15 cellular contexts compared by ENCODE assay signal in genomic region chr19:16115309-16116039, GRCh38. TPM values are rescaled to one million over a fixed set of nuclear protein-coding genes. Genes with fewer than 3 reads are reported as not detected.
DNase-seq lines count a peak whose midpoint lies in the region; ATAC-seq and TF ChIP-seq lines count a peak whose summit lies in the region.
"Had no signal": no experiment of that assay in that cellular context is flagged by ENCODE, and none has a peak within 500 bp of the region (broad histone marks: within the 10 kb centered on the region; RNA-seq: fewer than 3 reads in every experiment).

No MANE protein-coding gene starts in this region.

- TF ChIP-seq POLR2A in body of pancreas (IDR thresholded peaks at IDR 0.05), result no peak

- H3K27me3 ChIP-seq in body of pancreas, result no peaks in the 10 kb centered on the region

- H3K9me3 Mint-ChIP-seq in activated T-cell treated with anti-CD3 and anti-CD28 coated beads, Interleukin-2, amount 50 U/mL, for 4 hours, result no peaks in the 10 kb centered on the region
- H3K9me3 Mint-ChIP-seq in activated CD8-positive, alpha-beta T cell treated with anti-CD3 and anti-CD28 coated beads for 36 hours, result no peaks in the 10 kb centered on the region
- H3K9me3 Mint-ChIP-seq in immature natural killer cell, result no peaks in the 10 kb centered on the region
- no peaks in the 10 kb centered on the region for H3K9me3 Mint-ChIP-seq in stimulated activated memory B cell treated with anti-CD40 and anti-IgM and Interleukin-4, amounts not matched to agents 10 μg/mL and 1 μg/mL and 100 μg/mL, for 72 hours
- H3K9me3 Mint-ChIP-seq in nephron progenitor cell, result no peaks in the 10 kb centered on the region

- no peak for TF ChIP-seq CTCF in activated CD8-positive, alpha-beta T cell treated with anti-CD3 and anti-CD28 coated beads for 36 hours (IDR thresholded peaks at IDR 0.05)
- no peak for TF ChIP-seq CTCF in body of pancreas (IDR thresholded peaks at IDR 0.05)
- TF ChIP-seq CTCF in nephron progenitor cell (IDR thresholded peaks at IDR 0.05), result no peak

- H3K4me1 Mint-ChIP-seq in activated T-cell treated with anti-CD3 and anti-CD28 coated beads, Interleukin-2, amount 50 U/mL, for 4 hours (ENCODE audit: low read depth), result peaks cover 68% of the 10 kb centered on the region
- peaks cover 68% of the 10 kb centered on the region for H3K4me1 Mint-ChIP-seq in activated CD8-positive, alpha-beta T cell treated with anti-CD3 and anti-CD28 coated beads for 36 hours (ENCODE audit: low read depth)
- peaks cover 73 to 87% of the 10 kb centered on the region in 2 donors for H3K4me1 Mint-ChIP-seq in immature natural killer cell
- H3K4me1 Mint-ChIP-seq in stimulated activated memory B cell treated with anti-CD40 and anti-IgM and Interleukin-4, amounts not matched to agents 10 μg/mL and 1 μg/mL and 100 μg/mL, for 72 hours, result peaks cover 78% of the 10 kb centered on the region
- H3K4me1 Mint-ChIP-seq in nephron progenitor cell, result peaks cover 25% of the 10 kb centered on the region

- intact Hi-C loops in activated CD8-positive, alpha-beta T cell treated with anti-CD3 and anti-CD28 coated beads for 36 hours (cut with micrococcal nuclease), result no loop called here
- intact Hi-C loops in body of pancreas (cut with DNase I), result no loop called here

- DNase-seq in activated T-cell treated with anti-CD3 and anti-CD28 coated beads, Interleukin-2, amount 50 U/mL, for 4 hours, result no peak
- DNase-seq in activated T-cell treated with anti-CD3 and anti-CD28 coated beads for 4 hours (no peak), immature natural killer cell (no peak), body of pancreas (no peak), nephron progenitor cell (no peak), HEK293T (ENCODE audit: extremely low spot score) (no peak)
- no peak for DNase-seq in activated CD8-positive, alpha-beta T cell treated with anti-CD3 and anti-CD28 coated beads for 36 hours
- DNase-seq: foreskin fibroblast; NCI-H1105; NK-92 treated with Interleukin-12 subunit alpha and Interleukin-12 subunit beta, amount 100 ng/mL, for 24 hours; SW 1271 had no signal

- CTCF ChIA-PET in activated CD8-positive, alpha-beta T cell treated with anti-CD3 and anti-CD28 coated beads for 36 hours (lab: Charles Lee), result interaction anchor here (0.7 to 1.7 kb wide), 2 partner anchors 38 to 74 kb away, joined by 3 to 4 read pairs; no protein-coding TSS in a partner anchor
- CTCF ChIA-PET in HEK293T (lab: Yijun Ruan, JAX), result no interaction called here

- WGBS in body of pancreas, 2 donors, result 66 to 89% methylated on average over 9 of the region's 9 CpGs

- H3K36me3 ChIP-seq in body of pancreas (replicated peaks in 1 of 2; ENCODE audit: insufficient read depth in 1 of 2, low read depth in 2 of 2), result peaks cover 0 to 13% of the 10 kb centered on the region in 2 donors

- no peaks in the 10 kb centered on the region for H3K9me3 ChIP-seq in body of pancreas
- H3K9me3 ChIP-seq: psoas muscle had no signal

- H3K4me3 ChIP-seq in body of pancreas, result no peak overlapping the region
- H3K4me3 ChIP-seq: psoas muscle had no signal

- peak overlapping the region; percentile 31 for H3K4me3 Mint-ChIP-seq in activated T-cell treated with anti-CD3 and anti-CD28 coated beads, Interleukin-2, amount 50 U/mL, for 4 hours
- H3K4me3 Mint-ChIP-seq in activated CD8-positive, alpha-beta T cell treated with anti-CD3 and anti-CD28 coated beads for 36 hours, result no peak overlapping the region
- H3K4me3 Mint-ChIP-seq in immature natural killer cell (peak overlapping the region in 2 of 5 donors; percentile 19 to 38), nephron progenitor cell (no peak overlapping the region)
- H3K4me3 Mint-ChIP-seq in stimulated activated memory B cell treated with anti-CD40 and anti-IgM and Interleukin-4, amounts not matched to agents 10 μg/mL and 1 μg/mL and 100 μg/mL, for 72 hours, result peak overlapping the region; percentile 61

- peaks cover 18% of the 10 kb centered on the region for H3K36me3 Mint-ChIP-seq in activated T-cell treated with anti-CD3 and anti-CD28 coated beads, Interleukin-2, amount 50 U/mL, for 4 hours (ENCODE audit: insufficient read depth)
- H3K36me3 Mint-ChIP-seq in activated CD8-positive, alpha-beta T cell treated with anti-CD3 and anti-CD28 coated beads for 36 hours (ENCODE audit: low read depth), result peaks cover 54% of the 10 kb centered on the region
- H3K36me3 Mint-ChIP-seq in immature natural killer cell (peaks cover 3 to 14% (median 7%) of the 10 kb centered on the region in 3 donors), nephron progenitor cell (ENCODE audit: low read depth) (peaks cover 21% of the 10 kb centered on the region)
- peaks cover 58% of the 10 kb centered on the region for H3K36me3 Mint-ChIP-seq in stimulated activated memory B cell treated with anti-CD40 and anti-IgM and Interleukin-4, amounts not matched to agents 10 μg/mL and 1 μg/mL and 100 μg/mL, for 72 hours

- no peak overlapping the region for H3K27ac ChIP-seq in body of pancreas
- H3K27ac ChIP-seq: psoas muscle had no signal

- POLR2A ChIA-PET in activated CD8-positive, alpha-beta T cell treated with anti-CD3 and anti-CD28 coated beads for 36 hours (lab: Charles Lee), result interaction anchor here (0.7 to 1.2 kb wide), 3 partner anchors 15 to 70 kb away, joined by 3 to 4 read pairs (median 3); no protein-coding TSS in a partner anchor
- POLR2A ChIA-PET in HEK293T (lab: Yijun Ruan, JAX), result no interaction called here

- no peak for ATAC-seq in activated T-cell treated with anti-CD3 and anti-CD28 coated beads, Interleukin-2, amount 50 U/mL, for 4 hours
- ATAC-seq in activated CD8-positive, alpha-beta T cell treated with anti-CD3 and anti-CD28 coated beads for 36 hours, result no peak
- ATAC-seq in stimulated activated memory B cell treated with anti-CD40 and anti-IgM and Interleukin-4, amounts not matched to agents 10 μg/mL and 1 μg/mL and 100 μg/mL, for 72 hours, result no peak
- ATAC-seq in body of pancreas, result no peak
- ATAC-seq: left lobe of liver, psoas muscle had no signal

- peak overlapping the region; percentile 50 for H3K27ac Mint-ChIP-seq in activated CD8-positive, alpha-beta T cell treated with anti-CD3 and anti-CD28 coated beads for 36 hours
- H3K27ac Mint-ChIP-seq in immature natural killer cell, result peak overlapping the region in 4 of 6 donors; percentile 55 to 85 (median 68)
- peak overlapping the region; percentile 100 for H3K27ac Mint-ChIP-seq in stimulated activated memory B cell treated with anti-CD40 and anti-IgM and Interleukin-4, amounts not matched to agents 10 μg/mL and 1 μg/mL and 100 μg/mL, for 72 hours
- H3K27ac Mint-ChIP-seq in nephron progenitor cell, result no peak overlapping the region

- H3K4me1 ChIP-seq in body of pancreas, result peaks cover 36% of the 10 kb centered on the region

- no peaks in the 10 kb centered on the region for H3K27me3 Mint-ChIP-seq in activated T-cell treated with anti-CD3 and anti-CD28 coated beads, Interleukin-2, amount 50 U/mL, for 4 hours (ENCODE audit: low read depth)
- no peaks in the 10 kb centered on the region for H3K27me3 Mint-ChIP-seq in activated CD8-positive, alpha-beta T cell treated with anti-CD3 and anti-CD28 coated beads for 36 hours
- H3K27me3 Mint-ChIP-seq in immature natural killer cell (ENCODE audit: low read depth in 3 of 3), result peaks cover 6 to 10% (median 8%) of the 10 kb centered on the region in 3 donors
- no peaks in the 10 kb centered on the region for H3K27me3 Mint-ChIP-seq in stimulated activated memory B cell treated with anti-CD40 and anti-IgM and Interleukin-4, amounts not matched to agents 10 μg/mL and 1 μg/mL and 100 μg/mL, for 72 hours
- H3K27me3 Mint-ChIP-seq in nephron progenitor cell (ENCODE audit: low read depth, poor library complexity), result no peaks in the 10 kb centered on the region

TF ChIP-seq in HEK293T, 16 proteins besides CTCF, POLR2A, EP300 and RAD21:
- TF ChIP-seq HDGF (IDR thresholded peaks at IDR 0.05; ENCODE audit: borderline replicate concordance) (no peak), PKNOX1 (IDR thresholded peaks at IDR 0.05) (no peak), CTBP1 (IDR thresholded peaks at IDR 0.05; ENCODE audit: borderline replicate concordance) (no peak), LEF1 (IDR thresholded peaks at IDR 0.05; ENCODE audit: borderline replicate concordance) (no peak), SUZ12 (IDR thresholded peaks at IDR 0.05) (no peak), BHLHE40 (IDR thresholded peaks at IDR 0.05; ENCODE audit: borderline replicate concordance) (no peak), FOXM1 (IDR thresholded peaks at IDR 0.05; ENCODE audit: borderline replicate concordance) (no peak), L3MBTL2 (conservative IDR thresholded peaks at IDR 0.05) (no peak), ARNT (IDR thresholded peaks at IDR 0.05) (no peak)

RNA-seq across cellular contexts. Expression of gene RAB8A, which starts 3.8 kb away (rescaled TPM):
- 100 to 1,000 TPM; 140 to 167 (median 153) TPM for total RNA-seq in activated T-cell treated with anti-CD3 and anti-CD28 coated beads, Interleukin-2, amount 50 U/mL, for 4 hours
- total RNA-seq in activated CD8-positive, alpha-beta T cell treated with anti-CD3 and anti-CD28 coated beads for 36 hours, result 100 to 1,000 TPM; 123 to 128 TPM
- 100 to 1,000 TPM; 110 to 184 (median 126) TPM for polyA plus RNA-seq in immature natural killer cell
- 10 to 100 TPM; 15.5 to 32.2 TPM for total RNA-seq in body of pancreas

RNA-seq across cellular contexts. Expression of gene HSH2D, which starts 28.0 kb away (rescaled TPM):
- total RNA-seq in activated T-cell treated with anti-CD3 and anti-CD28 coated beads, Interleukin-2, amount 50 U/mL, for 4 hours, result 1 to 10 TPM; 5.7 to 9.2 (median 7.0) TPM
- 10 to 100 TPM; 23.5 to 25.5 TPM for total RNA-seq in activated CD8-positive, alpha-beta T cell treated with anti-CD3 and anti-CD28 coated beads for 36 hours
- 100 to 1,000 TPM in 1 of 3 donors, 10 to 100 TPM in 2; 70.4 to 127 (median 97.4) TPM for polyA plus RNA-seq in immature natural killer cell
- 1 to 10 TPM; 3.6 to 9.6 TPM for total RNA-seq in body of pancreas
- polyA plus RNA-seq: AG04450 had no signal

RNA-seq across cellular contexts. Expression of gene TPM4, which starts 39.2 kb away (rescaled TPM):
- total RNA-seq in activated T-cell treated with anti-CD3 and anti-CD28 coated beads, Interleukin-2, amount 50 U/mL, for 4 hours, result 100 to 1,000 TPM; 153 to 177 (median 168) TPM
- 100 to 1,000 TPM; 230 to 232 TPM for total RNA-seq in activated CD8-positive, alpha-beta T cell treated with anti-CD3 and anti-CD28 coated beads for 36 hours
- 100 to 1,000 TPM; 106 to 193 (median 107) TPM for polyA plus RNA-seq in immature natural killer cell
- 100 to 1,000 TPM; 162 to 171 TPM for total RNA-seq in body of pancreas

RNA-seq across cellular contexts. Expression of gene CIB3, which starts 57.9 kb away (rescaled TPM):
- not detected for total RNA-seq in activated T-cell treated with anti-CD3 and anti-CD28 coated beads, Interleukin-2, amount 50 U/mL, for 4 hours
- not detected for total RNA-seq in activated CD8-positive, alpha-beta T cell treated with anti-CD3 and anti-CD28 coated beads for 36 hours
- not detected for polyA plus RNA-seq in immature natural killer cell
- total RNA-seq in body of pancreas, result not detected
- total RNA-seq: left lobe of liver, psoas muscle had no signal
- polyA plus RNA-seq: AG04450, psoas muscle had no signal

Comparison
In these comparisons a context has a peak if more than half of its experiments do, and no peak if none do; other contexts are left out.
1. H3K4me3 Mint-ChIP-seq: peak in activated T-cell treated with anti-CD3 and anti-CD28 coated beads, Interleukin-2, amount 50 U/mL, for 4 hours (single experiment) and stimulated activated memory B cell treated with anti-CD40 and anti-IgM and Interleukin-4, amounts not matched to agents 10 μg/mL and 1 μg/mL and 100 μg/mL, for 72 hours (single experiment); none in activated CD8-positive, alpha-beta T cell treated with anti-CD3 and anti-CD28 coated beads for 36 hours (single experiment) and nephron progenitor cell (single experiment).